In genomic region chr12:92411687-92412086, GRCh38 we compare ENCODE assay signal across 21 cellular contexts.
"Had no signal": no experiment of that assay in that cellular context is flagged by ENCODE, and none has a peak within 500 bp of the region (broad histone marks: within the 10 kb centered on the region; RNA-seq: fewer than 3 reads in every experiment).

No MANE protein-coding gene starts in this region.

- H3K36me3 ChIP-seq: gastroesophageal sphincter, upper lobe of left lung had no signal

- H3K27ac ChIP-seq: gastroesophageal sphincter, testis, upper lobe of left lung had no signal

- H3K9me3 ChIP-seq: gastroesophageal sphincter, testis, upper lobe of left lung had no signal

- H3K9me3 Mint-ChIP-seq: activated CD4-positive, alpha-beta memory T cell treated with anti-CD3 and anti-CD28 coated beads for 36 hours; natural killer cell had no signal

- H3K27me3 ChIP-seq: gastroesophageal sphincter, testis, upper lobe of left lung had no signal

- FAIRE-seq: islet of Langerhans, small intestine had no signal

- H3K27ac Mint-ChIP-seq: activated CD4-positive, alpha-beta memory T cell treated with anti-CD3 and anti-CD28 coated beads for 36 hours; activated naive CD8-positive, alpha-beta T cell; natural killer cell; stimulated activated naive CD8-positive, alpha-beta T cell treated with anti-CD3 and anti-CD28 coated beads, Interleukin-15, Interleukin-2, amounts not matched to agents 100 ng/mL and 50 ng/mL, for 24 hours; T-cell had no signal

- H3K4me3 ChIP-seq: gastroesophageal sphincter, testis, upper lobe of left lung had no signal

- DNase-seq: activated CD4-positive, alpha-beta memory T cell treated with anti-CD3 and anti-CD28 coated beads for 36 hours; activated CD8-positive, alpha-beta memory T cell treated with anti-CD3 and anti-CD28 coated beads, Interleukin-2, amount 50 U/mL, for 4 hours; activated effector memory CD4-positive, alpha-beta T cell treated with anti-CD3 and anti-CD28 coated beads, Interleukin-2, amount 50 U/mL, for 16 hours; activated T-cell treated with anti-CD3 and anti-CD28 coated beads, Interleukin-2, amount 50 U/mL, for 48 hours; amniotic stem cell; cortex of kidney; effector memory CD4-positive, alpha-beta T cell; mesenchymal stem cell; natural killer cell; small intestine; stimulated activated CD4-positive, alpha-beta T cell treated with anti-CD3 and anti-CD28 coated beads, Interleukin-4, amount 100 ng/mL, for 4 hours; stimulated activated CD8-positive, alpha-beta memory T cell treated with anti-CD3 and anti-CD28 coated beads, Interleukin-4, amount 100 ng/mL, for 48 hours; T-cell; T-helper 9 cell; testis; upper lobe of left lung had no signal

- H3K36me3 Mint-ChIP-seq: activated CD4-positive, alpha-beta memory T cell treated with anti-CD3 and anti-CD28 coated beads for 36 hours; activated naive CD8-positive, alpha-beta T cell; natural killer cell; T-cell had no signal

- H3K27me3 Mint-ChIP-seq: activated CD4-positive, alpha-beta memory T cell treated with anti-CD3 and anti-CD28 coated beads for 36 hours; activated naive CD8-positive, alpha-beta T cell; stimulated activated naive CD8-positive, alpha-beta T cell treated with anti-CD3 and anti-CD28 coated beads, Interleukin-15, Interleukin-2, amounts not matched to agents 100 ng/mL and 50 ng/mL, for 24 hours; T-cell had no signal

- ATAC-seq: gastroesophageal sphincter, left lobe of liver, natural killer cell, T-cell had no signal

- H3K4me3 Mint-ChIP-seq: activated CD4-positive, alpha-beta memory T cell treated with anti-CD3 and anti-CD28 coated beads for 36 hours; activated naive CD8-positive, alpha-beta T cell; natural killer cell; stimulated activated naive CD8-positive, alpha-beta T cell treated with anti-CD3 and anti-CD28 coated beads, Interleukin-15, Interleukin-2, amounts not matched to agents 100 ng/mL and 50 ng/mL, for 24 hours; T-cell had no signal

- H3K4me1 ChIP-seq: gastroesophageal sphincter, testis, upper lobe of left lung had no signal
